ENCODE assay signal across 19 cellular contexts in the genomic region with DNA sequence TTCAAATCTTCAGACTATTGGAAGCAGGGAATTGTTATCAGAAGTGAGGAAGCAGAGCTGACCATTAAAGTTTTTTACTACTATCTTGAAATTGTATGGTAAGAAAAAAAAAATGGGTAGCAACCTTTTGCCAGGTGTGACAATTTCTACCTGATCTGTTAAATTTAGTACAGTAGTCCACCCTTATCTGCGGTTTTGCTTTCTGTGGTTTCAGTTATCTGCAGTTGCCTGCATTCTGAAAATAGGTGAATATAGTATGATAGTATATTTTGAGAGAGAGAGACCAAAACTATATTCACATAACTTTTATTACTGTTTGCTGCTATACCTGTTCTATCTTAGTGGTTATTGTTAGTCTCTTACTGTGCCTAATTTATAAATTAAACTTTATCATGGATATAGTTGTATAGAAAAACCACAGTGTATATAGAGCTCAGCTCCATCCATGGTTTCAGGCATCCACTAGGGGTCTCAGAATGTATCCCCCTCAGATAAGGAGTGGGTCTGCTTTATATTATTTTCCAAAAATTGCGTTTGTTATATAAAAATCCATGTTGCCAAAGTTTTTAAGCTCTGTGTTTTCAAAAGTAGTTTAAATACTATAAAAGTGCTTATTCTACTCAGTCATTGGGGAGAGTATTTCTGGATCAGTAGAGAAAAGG.
A peak's percentile ranks its signal among the peaks of the same experiment; 100 is the strongest.
DNase-seq lines count a peak whose midpoint lies in the region; ATAC-seq, FAIRE-seq and TF ChIP-seq lines count a peak whose summit lies in the region.
"Had no signal": no experiment of that assay in that cellular context is flagged by ENCODE, and none has a peak within 500 bp of the region (broad histone marks: within the 10 kb centered on the region; RNA-seq: fewer than 3 reads in every experiment).

No MANE protein-coding gene starts in this region.

- no peak overlapping the region for H3K4me3 Mint-ChIP-seq in nephron progenitor cell
- H3K4me3 Mint-ChIP-seq in activated T-helper 17 cell treated with anti-CD3 and anti-CD28 coated beads, Interleukin-2, amount 50 U/mL, for 72 hours, result no peak overlapping the region
- H3K4me3 Mint-ChIP-seq: activated CD4-positive, alpha-beta T cell treated with anti-CD3 and anti-CD28 coated beads, Interleukin-2, amount 10 ng/mL, durations not matched to agents 24 days and 14 days; activated naive CD4-positive, alpha-beta T cell treated with anti-CD3 and anti-CD28 coated beads for 36 hours; activated T-cell treated with anti-CD3 and anti-CD28 coated beads, Interleukin-2, amount 50 U/mL, for 72 hours; nephron; T-helper 2 cell treated with Interferon-gamma antibody and Interleukin-4, amounts not matched to agents 5 μg/mL and 100 μg/mL, for 36 hours had no signal

- intact Hi-C loops in sciatic nerve (cut with DNase I), result no loop called here

- H3K27ac Mint-ChIP-seq in nephron progenitor cell, result no peak overlapping the region
- no peak overlapping the region for H3K27ac Mint-ChIP-seq in activated T-helper 17 cell treated with anti-CD3 and anti-CD28 coated beads, Interleukin-2, amount 50 U/mL, for 72 hours
- H3K27ac Mint-ChIP-seq: activated CD4-positive, alpha-beta T cell treated with anti-CD3 and anti-CD28 coated beads, Interleukin-2, amount 10 ng/mL, durations not matched to agents 24 days and 14 days; activated naive CD4-positive, alpha-beta T cell treated with anti-CD3 and anti-CD28 coated beads for 36 hours; activated T-cell treated with anti-CD3 and anti-CD28 coated beads, Interleukin-2, amount 50 U/mL, for 72 hours; nephron; T-helper 2 cell treated with Interferon-gamma antibody and Interleukin-4, amounts not matched to agents 5 μg/mL and 100 μg/mL, for 36 hours had no signal

- H3K27me3 Mint-ChIP-seq in nephron progenitor cell (ENCODE audit: low read depth, poor library complexity), result no peaks in the 10 kb centered on the region
- H3K27me3 Mint-ChIP-seq in activated T-helper 17 cell treated with anti-CD3 and anti-CD28 coated beads, Interleukin-2, amount 50 U/mL, for 72 hours, result no peaks in the 10 kb centered on the region
- H3K27me3 Mint-ChIP-seq: activated CD4-positive, alpha-beta T cell treated with anti-CD3 and anti-CD28 coated beads, Interleukin-2, amount 10 ng/mL, durations not matched to agents 24 days and 14 days; IgD-negative memory B cell had no signal

- peaks cover 24% of the 10 kb centered on the region for H3K4me1 Mint-ChIP-seq in nephron progenitor cell
- H3K4me1 Mint-ChIP-seq in activated T-helper 17 cell treated with anti-CD3 and anti-CD28 coated beads, Interleukin-2, amount 50 U/mL, for 72 hours, result no peaks in the 10 kb centered on the region
- H3K4me1 Mint-ChIP-seq: activated CD4-positive, alpha-beta T cell treated with anti-CD3 and anti-CD28 coated beads, Interleukin-2, amount 10 ng/mL, durations not matched to agents 24 days and 14 days had no signal

- peaks cover 28% of the 10 kb centered on the region for H3K36me3 Mint-ChIP-seq in nephron progenitor cell (ENCODE audit: low read depth)
- H3K36me3 Mint-ChIP-seq in activated T-helper 17 cell treated with anti-CD3 and anti-CD28 coated beads, Interleukin-2, amount 50 U/mL, for 72 hours (ENCODE audit: low read depth), result no peaks in the 10 kb centered on the region
- H3K36me3 Mint-ChIP-seq: IgD-negative memory B cell had no signal

- ATAC-seq in GM19324 (IDR thresholded peaks at IDR 0.05; ENCODE audit: low FRiP score, unreplicated experiment) (peak; percentile 68), HG02852 (IDR thresholded peaks at IDR 0.05; ENCODE audit: unreplicated experiment) (peak; percentile 67), sciatic nerve (no peak), GM21528 (IDR thresholded peaks at IDR 0.05; ENCODE audit: low FRiP score, unreplicated experiment) (no peak)
- no peak for ATAC-seq in activated T-helper 17 cell treated with anti-CD3 and anti-CD28 coated beads, Interleukin-2, amount 50 U/mL, for 72 hours (replicated peaks)
- ATAC-seq: activated T-cell treated with anti-CD3 and anti-CD28 coated beads, Interleukin-2, amount 50 U/mL, for 72 hours had no signal

- FAIRE-seq in RCC 7860 (lab: Jason Lieb, UNC), result peak; percentile 12
- FAIRE-seq: islet of Langerhans had no signal

- peaks cover 14% of the 10 kb centered on the region for H3K9me3 Mint-ChIP-seq in nephron progenitor cell
- H3K9me3 Mint-ChIP-seq in activated T-helper 17 cell treated with anti-CD3 and anti-CD28 coated beads, Interleukin-2, amount 50 U/mL, for 72 hours, result no peaks in the 10 kb centered on the region
- H3K9me3 Mint-ChIP-seq: activated CD4-positive, alpha-beta T cell treated with anti-CD3 and anti-CD28 coated beads, Interleukin-2, amount 10 ng/mL, durations not matched to agents 24 days and 14 days; activated naive CD4-positive, alpha-beta T cell treated with anti-CD3 and anti-CD28 coated beads for 36 hours; T-helper 2 cell treated with Interferon-gamma antibody and Interleukin-4, amounts not matched to agents 5 μg/mL and 100 μg/mL, for 36 hours had no signal

- DNase-seq in RCC 7860 (ENCODE audit: low spot score) (peak; percentile 3), nephron progenitor cell (no peak), sciatic nerve (ENCODE audit: low spot score) (no peak), AML-193 (lab: John Stamatoyannopoulos, UW) (no peak)
- DNase-seq: activated CD4-positive, alpha-beta T cell treated with anti-CD3 and anti-CD28 coated beads, Interleukin-2, amount 10 ng/mL, durations not matched to agents 24 days and 14 days; activated naive CD4-positive, alpha-beta T cell treated with anti-CD3 and anti-CD28 coated beads for 36 hours; activated T-cell treated with anti-CD3 and anti-CD28 coated beads, Interleukin-2, amount 50 U/mL, for 72 hours; NCI-H1417 treated with DMSO at 0.1 percent for 48 hours; NCI-H446; Peyer's patch; stomach had no signal

- peak; percentile 9 for TF ChIP-seq CTCF in nephron progenitor cell (IDR thresholded peaks at IDR 0.05)

Comparison
In these comparisons a context has a peak if more than half of its experiments do, and no peak if none do; other contexts are left out.
1. ATAC-seq: peak in GM19324 (single experiment) and HG02852 (single experiment); none in sciatic nerve (single experiment), GM21528 (single experiment) and activated T-helper 17 cell treated with anti-CD3 and anti-CD28 coated beads, Interleukin-2, amount 50 U/mL, for 72 hours (single experiment).